ENCODE assay signal across 11 cellular contexts in genomic region chr20:50594591-50595432, GRCh38.
DNase-seq lines count a peak whose midpoint lies in the region; ATAC-seq and TF ChIP-seq lines count a peak whose summit lies in the region.
"Had no signal": no experiment of that assay in that cellular context is flagged by ENCODE, and none has a peak within 500 bp of the region (broad histone marks: within the 10 kb centered on the region; RNA-seq: fewer than 3 reads in every experiment).

No MANE protein-coding gene starts in this region.

- peaks cover 3% of the 10 kb centered on the region for H3K27me3 Mint-ChIP-seq in activated naive CD8-positive, alpha-beta T cell treated with anti-CD3 and anti-CD28 coated beads, Interleukin-2, amount 10 ng/mL, durations not matched to agents 7 days and 5 days
- no peaks in the 10 kb centered on the region for H3K27me3 Mint-ChIP-seq in activated naive CD8-positive, alpha-beta T cell treated with anti-CD3 and anti-CD28 coated beads for 36 hours
- H3K27me3 Mint-ChIP-seq in endodermal cell (ENCODE audit: insufficient read depth) (peaks cover 4% of the 10 kb centered on the region), nephron progenitor cell (ENCODE audit: low read depth, poor library complexity) (no peaks in the 10 kb centered on the region)
- H3K27me3 Mint-ChIP-seq in stimulated activated naive B cell treated with anti-CD40 and anti-IgM and Interleukin-4, amounts not matched to agents 10 μg/mL and 1 μg/mL and 100 μg/mL, for 72 hours = no peaks in the 10 kb centered on the region
- H3K27me3 Mint-ChIP-seq: type B pancreatic cell had no signal

- no peaks in the 10 kb centered on the region for H3K27me3 ChIP-seq in endodermal cell (ENCODE audit: control insufficient read depth, insufficient read depth, low read length, poor library complexity, severe bottlenecking)

- H3K4me3 Mint-ChIP-seq in activated naive CD8-positive, alpha-beta T cell treated with anti-CD3 and anti-CD28 coated beads, Interleukin-2, amount 10 ng/mL, durations not matched to agents 7 days and 5 days = no peak overlapping the region
- no peak overlapping the region for H3K4me3 Mint-ChIP-seq in activated naive CD8-positive, alpha-beta T cell treated with anti-CD3 and anti-CD28 coated beads for 36 hours
- H3K4me3 Mint-ChIP-seq in endodermal cell = no peak overlapping the region
- H3K4me3 Mint-ChIP-seq in stimulated activated naive B cell treated with anti-CD40 and anti-IgM and Interleukin-4, amounts not matched to agents 10 μg/mL and 1 μg/mL and 100 μg/mL, for 72 hours = peak overlapping the region; percentile 17 to 19
- H3K4me3 Mint-ChIP-seq in nephron progenitor cell = no peak overlapping the region
- H3K4me3 Mint-ChIP-seq: type B pancreatic cell had no signal

- TF ChIP-seq CTCF in endodermal cell (conservative IDR thresholded peaks at IDR 0.05) (peak; percentile 35), nephron progenitor cell (IDR thresholded peaks at IDR 0.05) (no peak)

- H3K27ac Mint-ChIP-seq in activated naive CD8-positive, alpha-beta T cell treated with anti-CD3 and anti-CD28 coated beads, Interleukin-2, amount 10 ng/mL, durations not matched to agents 7 days and 5 days = no peak overlapping the region
- H3K27ac Mint-ChIP-seq in activated naive CD8-positive, alpha-beta T cell treated with anti-CD3 and anti-CD28 coated beads for 36 hours = no peak overlapping the region
- H3K27ac Mint-ChIP-seq in endodermal cell (no peak overlapping the region), nephron progenitor cell (no peak overlapping the region)
- peak overlapping the region; percentile 72 for H3K27ac Mint-ChIP-seq in stimulated activated naive B cell treated with anti-CD40 and anti-IgM and Interleukin-4, amounts not matched to agents 10 μg/mL and 1 μg/mL and 100 μg/mL, for 72 hours
- H3K27ac Mint-ChIP-seq: type B pancreatic cell had no signal

- no peaks in the 10 kb centered on the region for H3K4me1 ChIP-seq in endodermal cell (ENCODE audit: control insufficient read depth, insufficient read depth, low read length)

- H3K36me3 ChIP-seq in endodermal cell (ENCODE audit: control insufficient read depth, insufficient read depth, low read length) = no peaks in the 10 kb centered on the region

- H3K27ac ChIP-seq in endodermal cell (ENCODE audit: low read depth, low read length) = no peak overlapping the region
- H3K27ac ChIP-seq: heart left ventricle had no signal

- H3K9me3 ChIP-seq in endodermal cell (ENCODE audit: control insufficient read depth, low read length) = no peaks in the 10 kb centered on the region
- H3K9me3 ChIP-seq: heart left ventricle had no signal

- ATAC-seq in activated naive CD8-positive, alpha-beta T cell treated with anti-CD3 and anti-CD28 coated beads, Interleukin-2, amount 10 ng/mL, durations not matched to agents 7 days and 5 days (ENCODE audit: low read depth) = peak; percentile 23
- peak; percentile 53 to 58 for ATAC-seq in stimulated activated naive B cell treated with anti-CD40 and anti-IgM and Interleukin-4, amounts not matched to agents 10 μg/mL and 1 μg/mL and 100 μg/mL, for 72 hours (replicated peaks)
- no peak for ATAC-seq in HG02642 (IDR thresholded peaks at IDR 0.05; ENCODE audit: poor library complexity, unreplicated experiment)

- no peak overlapping the region for H3K4me3 ChIP-seq in endodermal cell (ENCODE audit: low read length)
- H3K4me3 ChIP-seq: heart left ventricle had no signal

- no peaks in the 10 kb centered on the region for H3K4me1 Mint-ChIP-seq in activated naive CD8-positive, alpha-beta T cell treated with anti-CD3 and anti-CD28 coated beads, Interleukin-2, amount 10 ng/mL, durations not matched to agents 7 days and 5 days
- H3K4me1 Mint-ChIP-seq in activated naive CD8-positive, alpha-beta T cell treated with anti-CD3 and anti-CD28 coated beads for 36 hours = peaks cover 4% of the 10 kb centered on the region
- H3K4me1 Mint-ChIP-seq in endodermal cell (peaks cover 4% of the 10 kb centered on the region), nephron progenitor cell (peaks cover 15% of the 10 kb centered on the region)
- H3K4me1 Mint-ChIP-seq in stimulated activated naive B cell treated with anti-CD40 and anti-IgM and Interleukin-4, amounts not matched to agents 10 μg/mL and 1 μg/mL and 100 μg/mL, for 72 hours = peaks cover 24 to 25% of the 10 kb centered on the region in 2 donors

- no peaks in the 10 kb centered on the region for H3K36me3 Mint-ChIP-seq in activated naive CD8-positive, alpha-beta T cell treated with anti-CD3 and anti-CD28 coated beads, Interleukin-2, amount 10 ng/mL, durations not matched to agents 7 days and 5 days
- no peaks in the 10 kb centered on the region for H3K36me3 Mint-ChIP-seq in activated naive CD8-positive, alpha-beta T cell treated with anti-CD3 and anti-CD28 coated beads for 36 hours
- H3K36me3 Mint-ChIP-seq in endodermal cell (ENCODE audit: low read depth) = peaks cover 1% of the 10 kb centered on the region
- H3K36me3 Mint-ChIP-seq in stimulated activated naive B cell treated with anti-CD40 and anti-IgM and Interleukin-4, amounts not matched to agents 10 μg/mL and 1 μg/mL and 100 μg/mL, for 72 hours = peaks cover under 1 to 14% of the 10 kb centered on the region in 2 donors
- no peaks in the 10 kb centered on the region for H3K36me3 Mint-ChIP-seq in nephron progenitor cell (ENCODE audit: low read depth)
- H3K36me3 Mint-ChIP-seq: type B pancreatic cell had no signal

- 73 to 80% methylated on average over 16 to 19 of the region's 19 CpGs for WGBS in endodermal cell (ENCODE audit: insufficient coverage in 1 of 2, insufficient read length in 1 of 2), 2 experiments

- H3K9ac ChIP-seq in endodermal cell (ENCODE audit: extremely low read depth, low read length, poor library complexity, severe bottlenecking) = no peak overlapping the region

- DNase-seq in activated naive CD8-positive, alpha-beta T cell treated with anti-CD3 and anti-CD28 coated beads, Interleukin-2, amount 10 ng/mL, durations not matched to agents 7 days and 5 days = no peak
- DNase-seq in activated naive CD8-positive, alpha-beta T cell treated with anti-CD3 and anti-CD28 coated beads for 36 hours = no peak
- DNase-seq in NCI-H2171 (lab: John Stamatoyannopoulos, UW) = peak; percentile 55
- peak; percentile 84 for DNase-seq in endodermal cell
- DNase-seq in stimulated activated naive B cell treated with anti-CD40 and anti-IgM and Interleukin-4, amounts not matched to agents 10 μg/mL and 1 μg/mL and 100 μg/mL, for 72 hours = peak; percentile 21
- DNase-seq in nephron progenitor cell = no peak
- DNase-seq in NCI-H146 treated with DMSO at 0.1 percent for 48 hours (lab: John Stamatoyannopoulos, UW; ENCODE audit: unreplicated experiment) = no peak
- DNase-seq: NCI-H526 had no signal

- POLR2A ChIA-PET in activated naive CD8-positive, alpha-beta T cell treated with anti-CD3 and anti-CD28 coated beads, Interleukin-2, amount 10 ng/mL, durations not matched to agents 7 days and 5 days (lab: Charles Lee) = interaction anchor here (0.9 kb wide), 1 partner anchor 45 kb away, joined by 5 read pairs; no protein-coding TSS in a partner anchor

- no peaks in the 10 kb centered on the region for H3K9me3 Mint-ChIP-seq in activated naive CD8-positive, alpha-beta T cell treated with anti-CD3 and anti-CD28 coated beads, Interleukin-2, amount 10 ng/mL, durations not matched to agents 7 days and 5 days
- no peaks in the 10 kb centered on the region for H3K9me3 Mint-ChIP-seq in activated naive CD8-positive, alpha-beta T cell treated with anti-CD3 and anti-CD28 coated beads for 36 hours
- peaks cover 1% of the 10 kb centered on the region for H3K9me3 Mint-ChIP-seq in endodermal cell
- no peaks in the 10 kb centered on the region for H3K9me3 Mint-ChIP-seq in stimulated activated naive B cell treated with anti-CD40 and anti-IgM and Interleukin-4, amounts not matched to agents 10 μg/mL and 1 μg/mL and 100 μg/mL, for 72 hours
- no peaks in the 10 kb centered on the region for H3K9me3 Mint-ChIP-seq in nephron progenitor cell
- H3K9me3 Mint-ChIP-seq: type B pancreatic cell had no signal

Comparison
In these comparisons a context has a peak if more than half of its experiments do, and no peak if none do; other contexts are left out.
1. DNase-seq: peak in NCI-H2171 (single experiment), endodermal cell (single experiment) and stimulated activated naive B cell treated with anti-CD40 and anti-IgM and Interleukin-4, amounts not matched to agents 10 μg/mL and 1 μg/mL and 100 μg/mL, for 72 hours (single experiment); none in activated naive CD8-positive, alpha-beta T cell treated with anti-CD3 and anti-CD28 coated beads, Interleukin-2, amount 10 ng/mL, durations not matched to agents 7 days and 5 days (single experiment), activated naive CD8-positive, alpha-beta T cell treated with anti-CD3 and anti-CD28 coated beads for 36 hours (single experiment), nephron progenitor cell (single experiment) and NCI-H146 treated with DMSO at 0.1 percent for 48 hours (single experiment).
2. H3K4me3 Mint-ChIP-seq: peak in stimulated activated naive B cell treated with anti-CD40 and anti-IgM and Interleukin-4, amounts not matched to agents 10 μg/mL and 1 μg/mL and 100 μg/mL, for 72 hours (2 of 2); none in activated naive CD8-positive, alpha-beta T cell treated with anti-CD3 and anti-CD28 coated beads, Interleukin-2, amount 10 ng/mL, durations not matched to agents 7 days and 5 days (single experiment), activated naive CD8-positive, alpha-beta T cell treated with anti-CD3 and anti-CD28 coated beads for 36 hours (single experiment), endodermal cell (single experiment) and nephron progenitor cell (single experiment).